ENCODE assay signal across 33 cellular contexts in genomic region chr4:79366422-79366821, GRCh38. TPM values are rescaled to one million over a fixed set of nuclear protein-coding genes. Genes with fewer than 3 reads are reported as not detected.
"Had no signal": no experiment of that assay in that cellular context is flagged by ENCODE, and none has a peak within 500 bp of the region (broad histone marks: within the 10 kb centered on the region; RNA-seq: fewer than 3 reads in every experiment).

No MANE protein-coding gene starts in this region.

- H3K36me3 Mint-ChIP-seq: activated naive CD4-positive, alpha-beta T cell treated with anti-CD3 and anti-CD28 coated beads, Interleukin-2, amount 10 ng/mL, durations not matched to agents 7 days and 5 days; activated naive CD8-positive, alpha-beta T cell had no signal

- H3K9me3 ChIP-seq: esophagus muscularis mucosa, gastroesophageal sphincter, heart right ventricle had no signal

- ATAC-seq: activated CD4-positive, alpha-beta T cell treated with anti-CD3 and anti-CD28 coated beads for 36 hours; activated T-cell treated with anti-CD3 and anti-CD28 coated beads, Interleukin-2, amount 50 U/mL, for 72 hours; effector memory CD8-positive, alpha-beta T cell; gastroesophageal sphincter; heart right ventricle had no signal

- H3K27ac ChIP-seq: brain microvascular endothelial cell, heart right ventricle had no signal

- H3K4me1 ChIP-seq: heart right ventricle had no signal

- DNase-seq: activated CD4-positive, alpha-beta memory T cell treated with anti-CD3 and anti-CD28 coated beads, Interleukin-2, amount 10 ng/mL, durations not matched to agents 7 days and 5 days; activated CD4-positive, alpha-beta T cell treated with anti-CD3 and anti-CD28 coated beads for 36 hours; activated CD4-positive, alpha-beta T cell treated with anti-CD3 and anti-CD28 coated beads, Interleukin-2, amount 10 ng/mL, durations not matched to agents 24 days and 14 days; activated CD4-positive, CD25-positive, alpha-beta regulatory T cell; activated CD4-positive, CD25-positive, alpha-beta regulatory T cell treated with anti-CD3 and anti-CD28 coated beads, Interleukin-2, amount 50 U/mL, for 72 hours; activated CD8-positive, alpha-beta memory T cell treated with anti-CD3 and anti-CD28 coated beads, Interleukin-2, amount 50 U/mL, for 48 hours; activated gamma-delta T cell; activated naive CD4-positive, alpha-beta T cell; activated naive CD4-positive, alpha-beta T cell treated with anti-CD3 and anti-CD28 coated beads, Interleukin-2, amount 10 ng/mL, durations not matched to agents 7 days and 5 days; activated T-cell treated with anti-CD3 and anti-CD28 coated beads for 4 hours; activated T-cell treated with anti-CD3 and anti-CD28 coated beads, Interleukin-2, amount 50 U/mL, for 24 hours; activated T-cell treated with anti-CD3 and anti-CD28 coated beads, Interleukin-2, amount 50 U/mL, for 72 hours; amniotic stem cell; anterior cingulate cortex; brain microvascular endothelial cell; caudate nucleus; cortex of kidney; dermis blood vessel endothelial cell; effector CD4-positive, alpha-beta T cell; effector memory CD8-positive, alpha-beta T cell; erythroblast; foreskin melanocyte; heart right ventricle; T-helper 2 cell had no signal

- H3K9me3 Mint-ChIP-seq: activated CD4-positive, alpha-beta memory T cell treated with anti-CD3 and anti-CD28 coated beads, Interleukin-2, amount 10 ng/mL, durations not matched to agents 7 days and 5 days; activated CD4-positive, alpha-beta T cell treated with anti-CD3 and anti-CD28 coated beads, Interleukin-2, amount 10 ng/mL, durations not matched to agents 24 days and 14 days; activated naive CD4-positive, alpha-beta T cell treated with anti-CD3 and anti-CD28 coated beads, Interleukin-2, amount 10 ng/mL, durations not matched to agents 7 days and 5 days; activated T-cell treated with anti-CD3 and anti-CD28 coated beads, Interleukin-2, amount 50 U/mL, for 24 hours; activated T-cell treated with anti-CD3 and anti-CD28 coated beads, Interleukin-2, amount 50 U/mL, for 72 hours had no signal

- H3K27me3 ChIP-seq: brain microvascular endothelial cell, esophagus muscularis mucosa, gastroesophageal sphincter, heart right ventricle had no signal

- FAIRE-seq: astrocyte, colon had no signal

- H3K27ac Mint-ChIP-seq: activated CD4-positive, alpha-beta memory T cell treated with anti-CD3 and anti-CD28 coated beads, Interleukin-2, amount 10 ng/mL, durations not matched to agents 7 days and 5 days; activated CD4-positive, alpha-beta T cell treated with anti-CD3 and anti-CD28 coated beads for 36 hours; activated CD4-positive, alpha-beta T cell treated with anti-CD3 and anti-CD28 coated beads, Interleukin-2, amount 10 ng/mL, durations not matched to agents 24 days and 14 days; activated naive CD4-positive, alpha-beta T cell treated with anti-CD3 and anti-CD28 coated beads, Interleukin-2, amount 10 ng/mL, durations not matched to agents 7 days and 5 days; activated naive CD8-positive, alpha-beta T cell; activated T-cell treated with anti-CD3 and anti-CD28 coated beads, Interleukin-2, amount 50 U/mL, for 24 hours; activated T-cell treated with anti-CD3 and anti-CD28 coated beads, Interleukin-2, amount 50 U/mL, for 72 hours; effector memory CD8-positive, alpha-beta T cell had no signal

- H3K36me3 ChIP-seq: brain microvascular endothelial cell, esophagus muscularis mucosa, gastroesophageal sphincter, heart right ventricle had no signal

- H3K4me3 ChIP-seq: esophagus muscularis mucosa, gastroesophageal sphincter, heart right ventricle had no signal

RNA-seq across cellular contexts. Expression of gene NAA11, which starts 40.6 kb away (rescaled TPM):
- total RNA-seq: activated CD4-positive, alpha-beta memory T cell treated with anti-CD3 and anti-CD28 coated beads, Interleukin-2, amount 10 ng/mL, durations not matched to agents 7 days and 5 days; activated CD4-positive, alpha-beta T cell treated with anti-CD3 and anti-CD28 coated beads for 36 hours; activated CD4-positive, alpha-beta T cell treated with anti-CD3 and anti-CD28 coated beads, Interleukin-2, amount 10 ng/mL, durations not matched to agents 24 days and 14 days; activated T-cell treated with anti-CD3 and anti-CD28 coated beads, Interleukin-2, amount 50 U/mL, for 72 hours; astrocyte; chondrocyte; dermis blood vessel endothelial cell; esophagus muscularis mucosa; gastroesophageal sphincter; glomerular endothelial cell; heart right ventricle; T-helper 1 cell treated with Interleukin-12 subunit alpha and Interleukin-12 subunit beta and Interleukin-4 antibody, amounts not matched to agents 30 ng/mL and 1 ng/mL, for 36 hours had no signal
- polyA plus RNA-seq: adipose tissue, heart right ventricle had no signal

RNA-seq across cellular contexts. Expression of gene GK2, which starts 41.6 kb away (rescaled TPM):
- total RNA-seq: activated CD4-positive, alpha-beta memory T cell treated with anti-CD3 and anti-CD28 coated beads, Interleukin-2, amount 10 ng/mL, durations not matched to agents 7 days and 5 days; activated CD4-positive, alpha-beta T cell treated with anti-CD3 and anti-CD28 coated beads for 36 hours; activated CD4-positive, alpha-beta T cell treated with anti-CD3 and anti-CD28 coated beads, Interleukin-2, amount 10 ng/mL, durations not matched to agents 24 days and 14 days; activated T-cell treated with anti-CD3 and anti-CD28 coated beads, Interleukin-2, amount 50 U/mL, for 72 hours; astrocyte; chondrocyte; dermis blood vessel endothelial cell; esophagus muscularis mucosa; gastroesophageal sphincter; glomerular endothelial cell; heart right ventricle; T-helper 1 cell treated with Interleukin-12 subunit alpha and Interleukin-12 subunit beta and Interleukin-4 antibody, amounts not matched to agents 30 ng/mL and 1 ng/mL, for 36 hours had no signal
- polyA plus RNA-seq: adipose tissue, heart right ventricle had no signal
